In genomic region chr17:43979671-43980070, GRCh38 we compare ENCODE assay signal across 30 cellular contexts. TPM values are rescaled to one million over a fixed set of nuclear protein-coding genes. Genes with fewer than 3 reads are reported as not detected.
A peak's percentile ranks its signal among the peaks of the same experiment; 100 is the strongest.
DNase-seq lines count a peak whose midpoint lies in the region; ATAC-seq, FAIRE-seq and TF ChIP-seq lines count a peak whose summit lies in the region.
"Had no signal": no experiment of that assay in that cellular context is flagged by ENCODE, and none has a peak within 500 bp of the region (broad histone marks: within the 10 kb centered on the region; RNA-seq: fewer than 3 reads in every experiment).

No MANE protein-coding gene starts in this region.

- H3K9me3 ChIP-seq in HepG2 (ENCODE audit: low read length) (no peaks in the 10 kb centered on the region), right lobe of liver (no peaks in the 10 kb centered on the region)
- H3K9me3 ChIP-seq: BE2C, BLaER1 had no signal

- WGBS in HepG2 (ENCODE audit: low lambda C conversion rate) = 28% methylated on average over 4 of the region's 4 CpGs
- 90% methylated on average over 4 of the region's 4 CpGs for WGBS in right lobe of liver (ENCODE audit: insufficient coverage, low coverage, low lambda C conversion rate, missing lambda C conversion rate)

- POLR2A ChIA-PET in HepG2 (lab: Yijun Ruan, JAX) = interaction anchor here (0.7 kb wide), 1 partner anchor 86 kb away, joined by 3 read pairs; no protein-coding TSS in a partner anchor

- TF ChIP-seq EP300 in HepG2 (IDR thresholded peaks at IDR 0.05; ENCODE audit: low read depth in 2 of 2, low read length in 2 of 2) (no peak), HepG2 (CRISPR knock-in tag; IDR thresholded peaks at IDR 0.05; ENCODE audit: borderline replicate concordance) (no peak)

- H2AFZ ChIP-seq in HepG2 (ENCODE audit: low read length) = no peak overlapping the region

- H3K36me3 ChIP-seq in HepG2 (replicated peaks in 1 of 2; ENCODE audit: control insufficient read depth in 1 of 2, insufficient read depth in 2 of 2, low read length in 2 of 2) (no peaks in the 10 kb centered on the region), right lobe of liver (no peaks in the 10 kb centered on the region)
- H3K36me3 ChIP-seq: BE2C, BLaER1 had no signal

- TF ChIP-seq CTCF in HepG2 (CRISPR knock-in tag; IDR thresholded peaks at IDR 0.05) (no peak), right lobe of liver (IDR thresholded peaks at IDR 0.05) (no peak)

- H3K4me3 ChIP-seq in HepG2 (replicated peaks in 1 of 3; ENCODE audit: insufficient read depth in 1 of 3, low read depth in 2 of 3, low read length in 3 of 3) (no peak overlapping the region), right lobe of liver (no peak overlapping the region)
- H3K4me3 ChIP-seq: BLaER1, GM12878 had no signal

- in situ Hi-C loops in HepG2 (cut with HindIII; ENCODE audit: extremely low pct_ligation_motif_present, low pct_unique_long_range_greater_than_20kb) = no loop called here

- no peaks in the 10 kb centered on the region for H3K79me2 ChIP-seq in HepG2 (ENCODE audit: insufficient read depth, low read length)

- no peak overlapping the region for H3K9ac ChIP-seq in HepG2 (ENCODE audit: insufficient read depth, low read depth, low read length)
- H3K9ac ChIP-seq: BLaER1 had no signal

- DNase-seq in HepG2 (ENCODE audit: low spot score) = no peak
- DNase-seq in right lobe of liver = no peak
- peak; percentile 92 for DNase-seq in SK-N-DZ (ENCODE audit: low spot score)
- no peak for DNase-seq in cerebellum (ENCODE audit: low spot score)
- no peak for DNase-seq in NCI-H69 (lab: John Stamatoyannopoulos, UW)
- DNase-seq: 8988T; ACHN; BE2C; C1 segment of cervical spinal cord; CD4-positive, alpha-beta memory T cell; CD4-positive, CD25-positive, alpha-beta regulatory T cell; CD8-positive, alpha-beta memory T cell; COR-L47; DMS 273 treated with DMSO at 0.1 percent for 48 hours; DMS153; DMS53; DMS79; DND-41; EL; GDM1 had no signal

- H4K20me1 ChIP-seq in HepG2 (ENCODE audit: insufficient read depth, low read length) = no peaks in the 10 kb centered on the region
- H4K20me1 ChIP-seq: BLaER1 had no signal

- H3K27me3 ChIP-seq in HepG2 (ENCODE audit: control insufficient read depth in 1 of 2, insufficient read depth in 2 of 2, low read length in 2 of 2) (peaks cover 6 to 65% of the 10 kb centered on the region in 2 experiments), right lobe of liver (no peaks in the 10 kb centered on the region)
- H3K27me3 ChIP-seq: BE2C had no signal

- H3K4me2 ChIP-seq in HepG2 (ENCODE audit: low read depth, low read length) = no peak overlapping the region
- H3K4me2 ChIP-seq: BLaER1 had no signal

- TF ChIP-seq POLR2A in HepG2 (IDR thresholded peaks at IDR 0.05; ENCODE audit: insufficient read depth in 1 of 2, low read depth in 2 of 2, low read length in 2 of 2) = no peak
- TF ChIP-seq POLR2A in right lobe of liver (IDR thresholded peaks at IDR 0.05) = no peak

- no peak for TF ChIP-seq RAD21 in HepG2 (CRISPR knock-in tag; IDR thresholded peaks at IDR 0.05)

- peaks cover 36% of the 10 kb centered on the region for H3K4me1 ChIP-seq in HepG2 (ENCODE audit: insufficient read depth, low read length)
- H3K4me1 ChIP-seq in right lobe of liver = peaks cover 0 to 12% (median 0%) of the 10 kb centered on the region in 4 donors
- H3K4me1 ChIP-seq: BE2C had no signal

- no TSS peak for BruUV-seq in HepG2 (replicated peaks; lab: Mats Ljungman, UMichigan)

- intact Hi-C loops in HepG2 (cut with micrococcal nuclease; ENCODE audit: unreplicated experiment) = no loop called here
- intact Hi-C loops in right lobe of liver (cut with DNase I) = no loop called here

- CTCF ChIA-PET in HepG2 (lab: Yijun Ruan, JAX; ENCODE audit: low intra/inter-chr PET ratio, low total read pairs) = no interaction called here

- ATAC-seq in HepG2 (no peak), right lobe of liver (no peak)
- ATAC-seq: GM12878 had no signal

- H3K27ac ChIP-seq in HepG2 (ENCODE audit: extremely low read length, insufficient read depth, low read length) (no peak overlapping the region), right lobe of liver (no peak overlapping the region)
- H3K27ac ChIP-seq: BLaER1 had no signal

- FAIRE-seq in HepG2 (lab: Jason Lieb, UNC) = no peak
- FAIRE-seq: A204.1, GM12878, GM12892, GM18507 had no signal

RNA-seq across cellular contexts. Expression of gene NAGS, which starts 24.8 kb away (rescaled TPM):
- total RNA-seq in HepG2 (2016; rRNA removed; fragmentation: Illumina TruSeq; extraction: Trizol) (3.0 and 4.3 TPM in 2 replicates), right lobe of liver (10 to 100 TPM; 12.1 to 56.2 (median 45.6) TPM), cerebellum (0.64 TPM)
- total RNA-seq in HepG2 (2016; cell fraction: cytosol; rRNA removed; fragmentation: Illumina TruSeq; extraction: Trizol; ENCODE audit: low read depth) = 1.2 TPM in 2 replicates
- 2.8 and 4.3 TPM in 2 replicates for total RNA-seq in HepG2 (2016; cell fraction: insoluble cytoplasmic fraction; rRNA removed; fragmentation: Illumina TruSeq; extraction: Trizol)
- 2.2 and 2.3 TPM in 2 replicates for total RNA-seq in HepG2 (2016; cell fraction: membrane; rRNA removed; fragmentation: Illumina TruSeq; extraction: Trizol)
- 2.6 and 2.8 TPM in 2 replicates for total RNA-seq in HepG2 (2016; cell fraction: nucleus; rRNA removed; fragmentation: Illumina TruSeq; extraction: Trizol)
- 5.1 and 10.3 TPM in 2 replicates for polyA plus RNA-seq in HepG2 (2011; rRNA removed)
- polyA plus RNA-seq in HepG2 (2011; cell fraction: cytosol; rRNA removed) = 5.9 and 6.6 TPM in 2 replicates
- 13.6 and 19.6 TPM in 2 replicates for polyA plus RNA-seq in HepG2 (2011; cell fraction: nucleus; rRNA removed)
- polyA plus RNA-seq in HepG2 (2012) = 2.8 and 7.9 TPM in 2 replicates
- polyA plus RNA-seq in HepG2 (2016; cell fraction: cytosol; fragmentation: Illumina TruSeq; extraction: Trizol; ENCODE audit: low read depth) = 0.93 and 1.1 TPM in 2 replicates
- 2.4 and 3.6 TPM in 2 replicates for polyA plus RNA-seq in HepG2 (2016; cell fraction: insoluble cytoplasmic fraction; fragmentation: Illumina TruSeq; extraction: Trizol; ENCODE audit: low read depth)
- 1.6 and 1.8 TPM in 2 replicates for polyA plus RNA-seq in HepG2 (2016; cell fraction: membrane; fragmentation: Illumina TruSeq; extraction: Trizol; ENCODE audit: low read depth)
- 5.8 and 5.9 TPM in 2 replicates for polyA plus RNA-seq in HepG2 (2016; cell fraction: nucleus; fragmentation: Illumina TruSeq; extraction: Trizol; ENCODE audit: insufficient read depth, low read depth)
- polyA minus RNA-seq in HepG2 (2011; rRNA and poly(A)+ RNA removed; ENCODE audit: low replicate concordance) = 0.82 and 14.6 TPM in 2 replicates
- polyA minus RNA-seq in HepG2 (2011; cell fraction: cytosol; rRNA and poly(A)+ RNA removed) = 4.7 and 6.5 TPM in 2 replicates
- polyA minus RNA-seq in HepG2 (2011; cell fraction: nucleus; rRNA and poly(A)+ RNA removed) = 4.0 and 9.2 TPM in 2 replicates
- polyA plus RNA-seq in SK-N-DZ (2014; cell fraction: cytosol; rRNA removed) = 2.3 and 2.6 TPM in 2 replicates
- 1.2 and 3.4 TPM in 2 replicates for polyA plus RNA-seq in SK-N-DZ (2014; cell fraction: nucleus; rRNA removed)

RNA-seq across cellular contexts. Expression of gene PYY, which starts 25.9 kb away (rescaled TPM):
- total RNA-seq in HepG2 (2016; rRNA removed; fragmentation: Illumina TruSeq; extraction: Trizol) (not detected in 2 replicates), right lobe of liver (not detected), cerebellum (not detected)
- not detected in 2 replicates for total RNA-seq in HepG2 (2016; cell fraction: cytosol; rRNA removed; fragmentation: Illumina TruSeq; extraction: Trizol; ENCODE audit: low read depth)
- not detected in 2 replicates for total RNA-seq in HepG2 (2016; cell fraction: insoluble cytoplasmic fraction; rRNA removed; fragmentation: Illumina TruSeq; extraction: Trizol)
- not detected in 2 replicates for total RNA-seq in HepG2 (2016; cell fraction: membrane; rRNA removed; fragmentation: Illumina TruSeq; extraction: Trizol)
- total RNA-seq in HepG2 (2016; cell fraction: nucleus; rRNA removed; fragmentation: Illumina TruSeq; extraction: Trizol) = not detected in 2 replicates
- 0.24 and 0.25 TPM in 2 replicates for polyA plus RNA-seq in HepG2 (2011; rRNA removed)
- 0.21 and 0.30 TPM in 2 replicates for polyA plus RNA-seq in HepG2 (2011; cell fraction: cytosol; rRNA removed)
- polyA plus RNA-seq in HepG2 (2011; cell fraction: nucleus; rRNA removed) = 1.1 and 1.2 TPM in 2 replicates
- polyA plus RNA-seq in HepG2 (2012) = 0.32 TPM in 1 of 2 replicates, not detected in the other
- not detected in 2 replicates for polyA plus RNA-seq in HepG2 (2016; cell fraction: cytosol; fragmentation: Illumina TruSeq; extraction: Trizol; ENCODE audit: low read depth)
- not detected in 2 replicates for polyA plus RNA-seq in HepG2 (2016; cell fraction: insoluble cytoplasmic fraction; fragmentation: Illumina TruSeq; extraction: Trizol; ENCODE audit: low read depth)
- not detected in 2 replicates for polyA plus RNA-seq in HepG2 (2016; cell fraction: membrane; fragmentation: Illumina TruSeq; extraction: Trizol; ENCODE audit: low read depth)
- polyA plus RNA-seq in HepG2 (2016; cell fraction: nucleus; fragmentation: Illumina TruSeq; extraction: Trizol; ENCODE audit: insufficient read depth, low read depth) = not detected in 2 replicates
- not detected in 2 replicates for polyA minus RNA-seq in HepG2 (2011; rRNA and poly(A)+ RNA removed; ENCODE audit: low replicate concordance)
- not detected in 2 replicates for polyA minus RNA-seq in HepG2 (2011; cell fraction: cytosol; rRNA and poly(A)+ RNA removed)
- not detected in 2 replicates for polyA minus RNA-seq in HepG2 (2011; cell fraction: nucleus; rRNA and poly(A)+ RNA removed)
- polyA plus RNA-seq in SK-N-DZ (2014; cell fraction: cytosol; rRNA removed) = 5.0 and 5.9 TPM in 2 replicates
- polyA plus RNA-seq in SK-N-DZ (2014; cell fraction: nucleus; rRNA removed) = 0.73 and 2.0 TPM in 2 replicates
- total RNA-seq: A673; CD4-positive, alpha-beta memory T cell; CD4-positive, CD25-positive, alpha-beta regulatory T cell; CD8-positive, alpha-beta memory T cell; Daoy; G401; GM12878 had no signal
- polyA plus RNA-seq: AG04450; CD14-positive monocyte; CD4-positive, alpha-beta memory T cell; CD4-positive, CD25-positive, alpha-beta regulatory T cell; CD8-positive, alpha-beta memory T cell had no signal

RNA-seq across cellular contexts. Expression of gene TMEM101, which starts 35.1 kb away (rescaled TPM):
- total RNA-seq in HepG2 (2016; rRNA removed; fragmentation: Illumina TruSeq; extraction: Trizol) = 50.0 and 72.0 TPM in 2 replicates
- total RNA-seq in HepG2 (2016; cell fraction: cytosol; rRNA removed; fragmentation: Illumina TruSeq; extraction: Trizol; ENCODE audit: low read depth) = 24.7 and 30.5 TPM in 2 replicates
- 50.9 and 73.7 TPM in 2 replicates for total RNA-seq in HepG2 (2016; cell fraction: insoluble cytoplasmic fraction; rRNA removed; fragmentation: Illumina TruSeq; extraction: Trizol)
- 58.1 and 63.3 TPM in 2 replicates for total RNA-seq in HepG2 (2016; cell fraction: membrane; rRNA removed; fragmentation: Illumina TruSeq; extraction: Trizol)
- total RNA-seq in HepG2 (2016; cell fraction: nucleus; rRNA removed; fragmentation: Illumina TruSeq; extraction: Trizol) = 55.2 and 61.0 TPM in 2 replicates
- 100 and 107 TPM in 2 replicates for polyA plus RNA-seq in HepG2 (2011; rRNA removed)
- 128 and 161 TPM in 2 replicates for polyA plus RNA-seq in HepG2 (2011; cell fraction: cytosol; rRNA removed)
- 53.5 and 60.7 TPM in 2 replicates for polyA plus RNA-seq in HepG2 (2011; cell fraction: nucleus; rRNA removed)
- polyA plus RNA-seq in HepG2 (2012) = 65.5 and 74.9 TPM in 2 replicates
- polyA plus RNA-seq in HepG2 (2016; cell fraction: cytosol; fragmentation: Illumina TruSeq; extraction: Trizol; ENCODE audit: low read depth) = 19.8 and 21.2 TPM in 2 replicates
- polyA plus RNA-seq in HepG2 (2016; cell fraction: insoluble cytoplasmic fraction; fragmentation: Illumina TruSeq; extraction: Trizol; ENCODE audit: low read depth) = 35.3 and 36.8 TPM in 2 replicates
- polyA plus RNA-seq in HepG2 (2016; cell fraction: membrane; fragmentation: Illumina TruSeq; extraction: Trizol; ENCODE audit: low read depth) = 39.0 and 44.1 TPM in 2 replicates
- polyA plus RNA-seq in HepG2 (2016; cell fraction: nucleus; fragmentation: Illumina TruSeq; extraction: Trizol; ENCODE audit: insufficient read depth, low read depth) = 68.4 and 69.1 TPM in 2 replicates
- polyA minus RNA-seq in HepG2 (2011; rRNA and poly(A)+ RNA removed; ENCODE audit: low replicate concordance) = 52.0 and 233 TPM in 2 replicates
- 45.2 and 52.9 TPM in 2 replicates for polyA minus RNA-seq in HepG2 (2011; cell fraction: cytosol; rRNA and poly(A)+ RNA removed)
- polyA minus RNA-seq in HepG2 (2011; cell fraction: nucleus; rRNA and poly(A)+ RNA removed) = 37.7 and 38.3 TPM in 2 replicates
- 10 to 100 TPM in 4 of 6 experiments, 1 to 10 TPM in 2; 6.7 to 23.6 (median 10.9) TPM for total RNA-seq in right lobe of liver
- 83.1 and 84.0 TPM in 2 replicates for polyA plus RNA-seq in SK-N-DZ (2014; cell fraction: cytosol; rRNA removed)
- polyA plus RNA-seq in SK-N-DZ (2014; cell fraction: nucleus; rRNA removed) = 57.5 and 57.8 TPM in 2 replicates
- total RNA-seq in cerebellum = 25.2 TPM

RNA-seq across cellular contexts. Expression of gene PPY, which starts 37.4 kb away (rescaled TPM):
- total RNA-seq in HepG2 (2016; rRNA removed; fragmentation: Illumina TruSeq; extraction: Trizol) = not detected in 2 replicates
- total RNA-seq in HepG2 (2016; cell fraction: cytosol; rRNA removed; fragmentation: Illumina TruSeq; extraction: Trizol; ENCODE audit: low read depth) = not detected in 2 replicates
- total RNA-seq in HepG2 (2016; cell fraction: insoluble cytoplasmic fraction; rRNA removed; fragmentation: Illumina TruSeq; extraction: Trizol) = not detected in 2 replicates
- not detected in 2 replicates for total RNA-seq in HepG2 (2016; cell fraction: membrane; rRNA removed; fragmentation: Illumina TruSeq; extraction: Trizol)
- not detected in 2 replicates for total RNA-seq in HepG2 (2016; cell fraction: nucleus; rRNA removed; fragmentation: Illumina TruSeq; extraction: Trizol)
- polyA plus RNA-seq in HepG2 (2011; rRNA removed) = not detected in 2 replicates
- polyA plus RNA-seq in HepG2 (2011; cell fraction: cytosol; rRNA removed) = 0.21 TPM in 1 of 2 replicates, not detected in the other
- not detected in 2 replicates for polyA plus RNA-seq in HepG2 (2011; cell fraction: nucleus; rRNA removed)
- not detected in 2 replicates for polyA plus RNA-seq in HepG2 (2012)
- not detected in 2 replicates for polyA plus RNA-seq in HepG2 (2016; cell fraction: cytosol; fragmentation: Illumina TruSeq; extraction: Trizol; ENCODE audit: low read depth)
- not detected in 2 replicates for polyA plus RNA-seq in HepG2 (2016; cell fraction: insoluble cytoplasmic fraction; fragmentation: Illumina TruSeq; extraction: Trizol; ENCODE audit: low read depth)
- not detected in 2 replicates for polyA plus RNA-seq in HepG2 (2016; cell fraction: membrane; fragmentation: Illumina TruSeq; extraction: Trizol; ENCODE audit: low read depth)
- polyA plus RNA-seq in HepG2 (2016; cell fraction: nucleus; fragmentation: Illumina TruSeq; extraction: Trizol; ENCODE audit: insufficient read depth, low read depth) = not detected in 2 replicates
- not detected in 2 replicates for polyA minus RNA-seq in HepG2 (2011; rRNA and poly(A)+ RNA removed; ENCODE audit: low replicate concordance)
- not detected in 2 replicates for polyA minus RNA-seq in HepG2 (2011; cell fraction: cytosol; rRNA and poly(A)+ RNA removed)
- not detected in 2 replicates for polyA minus RNA-seq in HepG2 (2011; cell fraction: nucleus; rRNA and poly(A)+ RNA removed)
- total RNA-seq in right lobe of liver = not detected
- 99.5 and 123 TPM in 2 replicates for polyA plus RNA-seq in SK-N-DZ (2014; cell fraction: cytosol; rRNA removed)
- 54.4 and 69.0 TPM in 2 replicates for polyA plus RNA-seq in SK-N-DZ (2014; cell fraction: nucleus; rRNA removed)
- not detected for total RNA-seq in cerebellum
- total RNA-seq: A673; CD4-positive, alpha-beta memory T cell; CD4-positive, CD25-positive, alpha-beta regulatory T cell; CD8-positive, alpha-beta memory T cell; Daoy; G401; GM12878 had no signal
- polyA plus RNA-seq: AG04450; CD14-positive monocyte; CD4-positive, alpha-beta memory T cell; CD4-positive, CD25-positive, alpha-beta regulatory T cell; CD8-positive, alpha-beta memory T cell had no signal
